Comparison of ENCODE assay signal across 1 cellular context in genomic region chr17:30905742-30906100, GRCh38.
A peak's percentile ranks its signal among the peaks of the same experiment; 100 is the strongest.
TF ChIP-seq lines count a peak whose summit lies in the region.

No MANE protein-coding gene starts in this region.

TF ChIP-seq in HepG2, 621 proteins besides CTCF, POLR2A, EP300 and RAD21:
- TF ChIP-seq SIN3A (IDR thresholded peaks at IDR 0.05; ENCODE audit: borderline replicate concordance, low read depth, low read length) (no peak), REL (CRISPR knock-in tag; conservative IDR thresholded peaks at IDR 0.05) (no peak), ZSCAN5A (CRISPR knock-in tag; IDR thresholded peaks at IDR 0.05; ENCODE audit: borderline replicate concordance) (0 out of 2 replicates have a peak, but pooled peaks have one; percentile 2), CREB1 (IDR thresholded peaks at IDR 0.05) (no peak), CREB1 (CRISPR knock-in tag; IDR thresholded peaks at IDR 0.05) (0 out of 2 replicates have a peak, but pooled peaks have one; percentile 2), ZNF572 (CRISPR knock-in tag; IDR thresholded peaks at IDR 0.05) (no peak), ZBTB2 (CRISPR knock-in tag; IDR thresholded peaks at IDR 0.05; ENCODE audit: low read depth) (no peak), ZNF580 (CRISPR knock-in tag; IDR thresholded peaks at IDR 0.05; ENCODE audit: borderline replicate concordance, low read depth) (no peak), ZNF501 (CRISPR knock-in tag; IDR thresholded peaks at IDR 0.05) (no peak), AFF4 (CRISPR knock-in tag; IDR thresholded peaks at IDR 0.05) (no peak), MAFF (IDR thresholded peaks at IDR 0.05; ENCODE audit: low read depth, low read length) (0 out of 2 replicates have a peak, but pooled peaks have one; percentile 24), ZNF446 (CRISPR knock-in tag; IDR thresholded peaks at IDR 0.05) (0 out of 2 replicates have a peak, but pooled peaks have one; percentile 11), RXRB (CRISPR knock-in tag; IDR thresholded peaks at IDR 0.05; ENCODE audit: borderline replicate concordance) (no peak), TFDP2 (CRISPR knock-in tag; IDR thresholded peaks at IDR 0.05) (no peak; the same call in 1 of the 2 replicates), KDM5A (IDR thresholded peaks at IDR 0.05; ENCODE audit: borderline replicate concordance, low read length) (no peak)
